In genomic region chr6:30955367-30956042, GRCh38 we compare ENCODE assay signal across 1 cellular context.
A peak's percentile ranks its signal among the peaks of the same experiment; 100 is the strongest.
TF ChIP-seq lines count a peak whose summit lies in the region.

No MANE protein-coding gene starts in this region.

TF ChIP-seq in K562, 482 proteins besides CTCF, POLR2A, EP300 and RAD21 (continued from another document and continues in another):
- peak; percentile 77 for TF ChIP-seq E2F8 (IDR thresholded peaks at IDR 0.05; ENCODE audit: low read depth, partially characterized antibody)
- 0 out of 2 replicates have a peak, but pooled peaks have one; percentile 27 for TF ChIP-seq FOSL1 (tag; conservative IDR thresholded peaks at IDR 0.05)
- peak; percentile 65 for TF ChIP-seq CBFA2T3 (IDR thresholded peaks at IDR 0.05)
- TF ChIP-seq ERF (CRISPR knock-in tag; IDR thresholded peaks at IDR 0.05), result no peak
- peak in 1 of 2 experiments; percentile 75; a peak in 2 of 4 replicates for TF ChIP-seq ZNF639 (CRISPR knock-in tag; conservative IDR thresholded peaks at IDR 0.05 in 1 of 2, IDR thresholded peaks at IDR 0.05 in 1 of 2)
- peak in 1 of 2 experiments; percentile 38; a peak in 1 of 4 replicates for TF ChIP-seq MNT (conservative IDR thresholded peaks at IDR 0.05)
- 0 out of 2 replicates have a peak, but pooled peaks have one; percentile 23 for TF ChIP-seq ID3 (CRISPR knock-in tag; IDR thresholded peaks at IDR 0.05)
- 0 out of 2 replicates have a peak, but pooled peaks have one; percentile 54 for TF ChIP-seq ID3 (tag; IDR thresholded peaks at IDR 0.05)
- peak; percentile 61 for TF ChIP-seq PHF8 (IDR thresholded peaks at IDR 0.05; ENCODE audit: borderline replicate concordance, low read length)
- TF ChIP-seq L3MBTL2 (IDR thresholded peaks at IDR 0.05), result peak; percentile 86
- TF ChIP-seq DMBX1 (CRISPR knock-in tag; IDR thresholded peaks at IDR 0.05; ENCODE audit: borderline replicate concordance), result peak; percentile 79; the same call in 1 of the 2 replicates
- TF ChIP-seq C11orf30 (IDR thresholded peaks at IDR 0.05; ENCODE audit: low read depth), result peak; percentile 36; the same call in 1 of the 2 replicates
- TF ChIP-seq FOXJ2 (tag; IDR thresholded peaks at IDR 0.05), result peak; percentile 81; the same call in 1 of the 2 replicates
- TF ChIP-seq CSDE1 (IDR thresholded peaks at IDR 0.05), result no peak
- TF ChIP-seq POLR2G (IDR thresholded peaks at IDR 0.05; ENCODE audit: low read depth, low read length), result peak; percentile 82
- peak; percentile 45; the same call in 1 of the 2 replicates for TF ChIP-seq KDM2B (CRISPR knock-in tag; IDR thresholded peaks at IDR 0.05)
- no peak for TF ChIP-seq MAFG (tag; conservative IDR thresholded peaks at IDR 0.05)
- peak; percentile 26; the same call in 1 of the 2 replicates for TF ChIP-seq ELF2 (CRISPR knock-in tag; IDR thresholded peaks at IDR 0.05)
- TF ChIP-seq ARID1B (IDR thresholded peaks at IDR 0.05), result peak; percentile 79
- peak; percentile 99 for TF ChIP-seq TAF9B (IDR thresholded peaks at IDR 0.05; ENCODE audit: partially characterized antibody)
- peak; percentile 95 to 98; a peak in 3 of 4 replicates for TF ChIP-seq MAZ (CRISPR knock-in tag; conservative IDR thresholded peaks at IDR 0.05 in 1 of 2, IDR thresholded peaks at IDR 0.05 in 1 of 2)
- no peak for TF ChIP-seq ZBTB33 (CRISPR knock-in tag; IDR thresholded peaks at IDR 0.05)
- TF ChIP-seq PBX2 (CRISPR knock-in tag; IDR thresholded peaks at IDR 0.05; ENCODE audit: low read depth), result peak; percentile 30; the same call in 1 of the 2 replicates
- TF ChIP-seq PBX2 (tag; conservative IDR thresholded peaks at IDR 0.05; ENCODE audit: low read depth), result peak; percentile 86
- no peak for TF ChIP-seq KLF1 (tag; IDR thresholded peaks at IDR 0.05)
- TF ChIP-seq POLR2B (IDR thresholded peaks at IDR 0.05; ENCODE audit: low read depth, partially characterized antibody), result peak; percentile 63
- TF ChIP-seq ZBTB9 (CRISPR knock-in tag; IDR thresholded peaks at IDR 0.05), result peak; percentile 70
- TF ChIP-seq THRAP3 (IDR thresholded peaks at IDR 0.05; ENCODE audit: borderline replicate concordance), result no peak
- TF ChIP-seq NUFIP1 (IDR thresholded peaks at IDR 0.05; ENCODE audit: partially characterized antibody), result no peak
- peak; percentile 75; the same call in 1 of the 2 replicates for TF ChIP-seq TOE1 (IDR thresholded peaks at IDR 0.05; ENCODE audit: borderline replicate concordance)
- no peak for TF ChIP-seq TOE1 (CRISPR knock-in tag; IDR thresholded peaks at IDR 0.05; ENCODE audit: borderline replicate concordance, low read depth)
- peak; percentile 50; the same call in 1 of the 2 replicates for TF ChIP-seq KLF16 (IDR thresholded peaks at IDR 0.05)
- TF ChIP-seq CCNT2 (IDR thresholded peaks at IDR 0.05; ENCODE audit: borderline replicate concordance, extremely low read depth, insufficient read length, low read depth, low read length), result peak; percentile 96
- TF ChIP-seq FIP1L1 (IDR thresholded peaks at IDR 0.05; ENCODE audit: low read depth, low read length, poor library complexity, severe bottlenecking), result peak; percentile 66
- peak; percentile 56; the same call in 1 of the 2 replicates for TF ChIP-seq BCOR (IDR thresholded peaks at IDR 0.05)
- peak; percentile 96 for TF ChIP-seq SMAD4 (CRISPR knock-in tag; conservative IDR thresholded peaks at IDR 0.05)
- no peak for TF ChIP-seq NCOA4 (IDR thresholded peaks at IDR 0.05; ENCODE audit: partially characterized antibody)
- TF ChIP-seq NCOA6 (IDR thresholded peaks at IDR 0.05), result 0 out of 2 replicates have a peak, but pooled peaks have one; percentile 44
- peak; percentile 42 for TF ChIP-seq SMARCA4 (IDR thresholded peaks at IDR 0.05)
- peak; percentile 84 to 87 for TF ChIP-seq NRF1 (conservative IDR thresholded peaks at IDR 0.05 in 1 of 2, IDR thresholded peaks at IDR 0.05 in 1 of 2)
- TF ChIP-seq MTA2 (IDR thresholded peaks at IDR 0.05; ENCODE audit: low read depth), result 0 out of 2 replicates have a peak, but pooled peaks have one; percentile 13
- 0 out of 2 replicates have a peak, but pooled peaks have one; percentile 33 for TF ChIP-seq SPI1 (IDR thresholded peaks at IDR 0.05; ENCODE audit: borderline replicate concordance, low read depth, low read length)
- no peak for TF ChIP-seq ZBED1 (IDR thresholded peaks at IDR 0.05)
- peak; percentile 46; the same call in 1 of the 2 replicates for TF ChIP-seq JUN (IDR thresholded peaks at IDR 0.05; ENCODE audit: borderline replicate concordance, low read depth, low read length)
- TF ChIP-seq JUN (CRISPR knock-in tag; IDR thresholded peaks at IDR 0.05; ENCODE audit: borderline replicate concordance), result 0 out of 2 replicates have a peak, but pooled peaks have one; percentile 32
- peak; percentile 78 for TF ChIP-seq RBFOX2 (IDR thresholded peaks at IDR 0.05; ENCODE audit: low read depth, low read length)
- peak; percentile 57 for TF ChIP-seq SP1 (CRISPR knock-in tag; IDR thresholded peaks at IDR 0.05)
- TF ChIP-seq PHF20 (IDR thresholded peaks at IDR 0.05; ENCODE audit: partially characterized antibody), result peak; percentile 82
- peak in 1 of 2 experiments; percentile 79; a peak in 2 of 4 replicates for TF ChIP-seq MLLT1 (IDR thresholded peaks at IDR 0.05)
- no peak for TF ChIP-seq ZNF76 (CRISPR knock-in tag; IDR thresholded peaks at IDR 0.05; ENCODE audit: borderline replicate concordance)
- TF ChIP-seq ZNF644 (tag; IDR thresholded peaks at IDR 0.05; ENCODE audit: low read depth), result 0 out of 2 replicates have a peak, but pooled peaks have one; percentile 60
- TF ChIP-seq TAL1 (IDR thresholded peaks at IDR 0.05), result peak; percentile 46; the same call in 1 of the 2 replicates
- 0 out of 2 replicates have a peak, but pooled peaks have one; percentile 49 for TF ChIP-seq MYC (IDR thresholded peaks at IDR 0.05; ENCODE audit: low read depth, low read length)
- 0 out of 2 replicates have a peak, but pooled peaks have one; percentile 51 for TF ChIP-seq MYC (CRISPR knock-in tag; IDR thresholded peaks at IDR 0.05; ENCODE audit: borderline replicate concordance, low read depth)
- no peak for TF ChIP-seq ZBTB8A (IDR thresholded peaks at IDR 0.05; ENCODE audit: partially characterized antibody)
- TF ChIP-seq KAT8 (IDR thresholded peaks at IDR 0.05; ENCODE audit: low read depth), result no peak; the same call in 1 of the 2 replicates
- no peak; the same call in 1 of the 2 replicates for TF ChIP-seq GATAD2B (IDR thresholded peaks at IDR 0.05; ENCODE audit: borderline replicate concordance)
- peak; percentile 89 for TF ChIP-seq RNF2 (IDR thresholded peaks at IDR 0.05)
